ENCODE assay signal across 18 cellular contexts in the genomic region with DNA sequence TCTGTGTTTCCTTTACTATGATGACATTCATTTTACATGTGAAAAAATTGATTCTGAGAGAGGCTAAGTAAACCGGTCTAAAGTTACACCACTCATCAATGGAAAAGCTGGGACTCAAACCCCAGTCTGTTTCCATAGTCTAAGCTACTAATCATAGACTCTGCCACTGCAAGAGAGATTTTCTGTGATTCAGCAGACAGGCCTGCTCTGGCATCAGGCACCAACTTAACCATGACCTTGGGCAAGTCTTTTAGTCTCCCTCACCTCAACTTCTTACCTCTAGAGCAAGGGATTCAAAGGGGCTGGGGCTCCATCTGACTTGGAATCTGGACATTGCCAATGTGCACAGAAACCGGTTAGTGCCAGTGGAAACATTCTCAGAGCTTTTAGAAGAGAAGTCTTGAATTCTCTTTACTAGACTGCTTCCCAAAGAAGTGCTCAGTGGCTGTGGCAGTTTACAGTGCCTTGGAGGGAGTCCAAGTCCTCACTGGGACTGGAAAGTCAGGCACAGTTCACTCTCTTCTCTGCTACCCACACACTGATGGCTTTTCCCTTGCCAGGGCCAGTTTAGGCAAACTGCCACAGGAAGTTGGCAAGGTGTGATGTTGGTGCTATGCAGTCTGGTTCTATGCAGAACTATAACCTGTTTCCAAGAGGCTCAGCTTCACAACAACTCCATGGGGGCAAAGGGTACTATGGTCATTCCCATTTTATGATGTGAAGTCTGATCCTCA. TPM values are rescaled to one million over a fixed set of nuclear protein-coding genes. Genes with fewer than 3 reads are reported as not detected.
DNase-seq lines count a peak whose midpoint lies in the region; ATAC-seq and TF ChIP-seq lines count a peak whose summit lies in the region.
"Had no signal": no experiment of that assay in that cellular context is flagged by ENCODE, and none has a peak within 500 bp of the region (broad histone marks: within the 10 kb centered on the region; RNA-seq: fewer than 3 reads in every experiment).

No MANE protein-coding gene starts in this region.

- TF ChIP-seq CTCF in right atrium auricular region (IDR thresholded peaks at IDR 0.05) = no peak
- no peak for TF ChIP-seq CTCF in esophagus squamous epithelium (IDR thresholded peaks at IDR 0.05)

- no peak overlapping the region for H3K27ac ChIP-seq in right atrium auricular region
- H3K27ac ChIP-seq in esophagus squamous epithelium = peak overlapping the region in 3 of 4 donors; percentile 54 to 68 (median 63)
- H3K27ac ChIP-seq: cardiac muscle cell had no signal

- H3K4me3 ChIP-seq in right atrium auricular region (no peak overlapping the region), esophagus squamous epithelium (no peak overlapping the region)
- H3K4me3 ChIP-seq: cardiac muscle cell, sigmoid colon had no signal

- TF ChIP-seq POLR2A in esophagus squamous epithelium (IDR thresholded peaks at IDR 0.05) = no peak

- peaks cover 0 to 15% of the 10 kb centered on the region in 2 donors for H3K4me1 ChIP-seq in right atrium auricular region
- H3K4me1 ChIP-seq in esophagus squamous epithelium = peaks cover 18 to 57% (median 24%) of the 10 kb centered on the region in 3 donors

- H3K36me3 ChIP-seq in right atrium auricular region = no peaks in the 10 kb centered on the region
- H3K36me3 ChIP-seq in esophagus squamous epithelium = no peaks in the 10 kb centered on the region
- H3K36me3 ChIP-seq: cardiac muscle cell, sigmoid colon had no signal

- intact Hi-C loops in Right ventricle myocardium inferior (cut with DNase I) (loop anchor here (5.0 kb wide), 1 partner anchor 44 kb away; no protein-coding TSS in a partner anchor), esophagus squamous epithelium (cut with DNase I) (no loop called here)

- no peaks in the 10 kb centered on the region for H3K27me3 ChIP-seq in right atrium auricular region
- H3K27me3 ChIP-seq in esophagus squamous epithelium = no peaks in the 10 kb centered on the region
- H3K27me3 ChIP-seq: cardiac muscle cell, sigmoid colon had no signal

- ATAC-seq in Right ventricle myocardium inferior = peak; percentile 64
- ATAC-seq: PC-3, T-cell had no signal

- DNase-seq in Right ventricle myocardium inferior (ENCODE audit: missing footprints) (no peak), right atrium auricular region (ENCODE audit: low spot score) (no peak), esophagus squamous epithelium (lab: John Stamatoyannopoulos, UW) (no peak), mucosa of gallbladder (ENCODE audit: low spot score) (peak; percentile 55), NCI-H2107 (lab: John Stamatoyannopoulos, UW) (no peak), NCI-H69 (lab: John Stamatoyannopoulos, UW) (no peak), GM03348 (ENCODE audit: low spot score) (no peak), NCI-H1436 (lab: John Stamatoyannopoulos, UW) (no peak)
- DNase-seq: activated CD4-positive, alpha-beta T cell treated with anti-CD3 and anti-CD28 coated beads, Interleukin-2, amount 50 U/mL, for 4 hours; activated gamma-delta T cell; erythroblast; NCI-H2171 treated with DMSO at 0.1 percent for 48 hours; PC-3; sigmoid colon; T-cell had no signal

- WGBS in esophagus squamous epithelium, 2 donors = 52% methylated on average over 2 of the region's 2 CpGs

- H3K9me3 ChIP-seq in right atrium auricular region (no peaks in the 10 kb centered on the region), esophagus squamous epithelium (no peaks in the 10 kb centered on the region)
- H3K9me3 ChIP-seq: sigmoid colon had no signal

RNA-seq across cellular contexts. Expression of a gene that starts 4.5 kb away (rescaled TPM):
- total RNA-seq in Right ventricle myocardium inferior (1.4 TPM), right atrium auricular region (under 1 TPM; 0.39 to 0.41 TPM), esophagus squamous epithelium (10 to 100 TPM; 28.2 to 50.5 (median 35.9) TPM), mucosa of gallbladder (43.9 TPM)
- total RNA-seq: cardiac muscle cell, M059J, PC-3 had no signal

RNA-seq across cellular contexts. Expression of a gene that starts 28.4 kb away (rescaled TPM):
- not detected for total RNA-seq in Right ventricle myocardium inferior
- not detected for total RNA-seq in right atrium auricular region
- total RNA-seq in esophagus squamous epithelium = not detected
- total RNA-seq in mucosa of gallbladder = not detected
- total RNA-seq: cardiac muscle cell, M059J, PC-3, sigmoid colon, temporal lobe had no signal

Comparison
In these comparisons a context has a peak if more than half of its experiments do, and no peak if none do; other contexts are left out.
1. H3K27ac ChIP-seq: peak in esophagus squamous epithelium (3 of 4); none in right atrium auricular region (0 of 2).
2. RNA of a gene that starts 4.5 kb away (total RNA-seq): 43.9 TPM in mucosa of gallbladder (single experiment) and 28.2 to 50.5 TPM in esophagus squamous epithelium; 1.4 TPM in Right ventricle myocardium inferior (single experiment) and 0.39 to 0.41 TPM in right atrium auricular region; every median in the first group is over 10 times any median in the second.